ENCODE assay signal across 15 cellular contexts in genomic region chr12:23014749-23015148, GRCh38.
DNase-seq lines count a peak whose midpoint lies in the region; ATAC-seq and TF ChIP-seq lines count a peak whose summit lies in the region.
"Had no signal": no experiment of that assay in that cellular context is flagged by ENCODE, and none has a peak within 500 bp of the region (broad histone marks: within the 10 kb centered on the region; RNA-seq: fewer than 3 reads in every experiment).

No MANE protein-coding gene starts in this region.

- no peaks in the 10 kb centered on the region for H3K4me1 Mint-ChIP-seq in natural killer cell
- H3K4me1 Mint-ChIP-seq in activated naive CD8-positive, alpha-beta T cell treated with anti-CD3 and anti-CD28 coated beads for 36 hours = no peaks in the 10 kb centered on the region

- ATAC-seq in natural killer cell = no peak
- ATAC-seq: Right ventricle myocardium inferior, SK-N-SH treated with all-trans-retinoic acid at 6 μM for 48 hours had no signal

- H3K27ac Mint-ChIP-seq in natural killer cell = no peak overlapping the region
- no peak overlapping the region for H3K27ac Mint-ChIP-seq in activated naive CD8-positive, alpha-beta T cell treated with anti-CD3 and anti-CD28 coated beads for 36 hours

- peak; percentile 21 for TF ChIP-seq CTCF in C4-2B (conservative IDR thresholded peaks at IDR 0.05)
- peak; percentile 13 for TF ChIP-seq CTCF in choroid plexus epithelial cell (conservative IDR thresholded peaks at IDR 0.05; ENCODE audit: low read depth, low read length)
- peak; percentile 15 for TF ChIP-seq CTCF in hepatocyte (IDR thresholded peaks at IDR 0.05; ENCODE audit: poor library complexity)
- no peak for TF ChIP-seq CTCF in natural killer cell (IDR thresholded peaks at IDR 0.05)

- no peaks in the 10 kb centered on the region for H3K27me3 ChIP-seq in hepatocyte

- DNase-seq in NCI-H69 (lab: John Stamatoyannopoulos, UW) (peak; percentile 6), choroid plexus epithelial cell (ENCODE audit: low read depth) (peak; percentile 11), hepatocyte (ENCODE audit: low spot score) (no peak), natural killer cell (no peak), NCI-H2171 treated with DMSO at 0.1 percent for 48 hours (lab: John Stamatoyannopoulos, UW) (no peak)
- no peak for DNase-seq in activated naive CD8-positive, alpha-beta T cell treated with anti-CD3 and anti-CD28 coated beads for 36 hours
- DNase-seq in activated CD4-positive, alpha-beta T cell treated with anti-CD3 and anti-CD28 coated beads, Interleukin-2, amount 50 U/mL, for 4 hours = no peak
- DNase-seq: Karpas-422, NCI-H1436 treated with DMSO at 0.1 percent for 48 hours, NCI-H2081, NCI-H226, NCI-H526 treated with DMSO at 0.1 percent for 48 hours had no signal

- H3K9me3 ChIP-seq in hepatocyte (ENCODE audit: low read depth) = no peaks in the 10 kb centered on the region

- H3K27ac ChIP-seq in C4-2B (no peak overlapping the region), hepatocyte (no peak overlapping the region)

- H3K4me3 ChIP-seq in choroid plexus epithelial cell (ENCODE audit: low read depth, low read length) (no peak overlapping the region), hepatocyte (no peak overlapping the region)

- no peak overlapping the region for H3K4me2 ChIP-seq in hepatocyte

- H3K4me1 ChIP-seq in hepatocyte (ENCODE audit: insufficient read depth) = no peaks in the 10 kb centered on the region

- H2AFZ ChIP-seq in hepatocyte = no peak overlapping the region

- H4K20me1 ChIP-seq in hepatocyte (ENCODE audit: insufficient read depth, poor library complexity, severe bottlenecking) = no peaks in the 10 kb centered on the region

- H3K4me3 Mint-ChIP-seq in natural killer cell = no peak overlapping the region
- no peak overlapping the region for H3K4me3 Mint-ChIP-seq in activated naive CD8-positive, alpha-beta T cell treated with anti-CD3 and anti-CD28 coated beads for 36 hours

- no peaks in the 10 kb centered on the region for H3K36me3 Mint-ChIP-seq in natural killer cell
- H3K36me3 Mint-ChIP-seq in activated naive CD8-positive, alpha-beta T cell treated with anti-CD3 and anti-CD28 coated beads for 36 hours = no peaks in the 10 kb centered on the region

- peaks cover 2 to 4% of the 10 kb centered on the region in 2 donors for H3K9me3 Mint-ChIP-seq in natural killer cell
- H3K9me3 Mint-ChIP-seq in activated naive CD8-positive, alpha-beta T cell treated with anti-CD3 and anti-CD28 coated beads for 36 hours = peaks cover 5% of the 10 kb centered on the region

- H3K9me2 ChIP-seq in hepatocyte (replicated peaks; ENCODE audit: insufficient read depth) = no peaks in the 10 kb centered on the region

- no peaks in the 10 kb centered on the region for H3K27me3 Mint-ChIP-seq in natural killer cell (ENCODE audit: low read depth in 2 of 2)
- no peaks in the 10 kb centered on the region for H3K27me3 Mint-ChIP-seq in activated naive CD8-positive, alpha-beta T cell treated with anti-CD3 and anti-CD28 coated beads for 36 hours

- H3K79me2 ChIP-seq in hepatocyte = no peaks in the 10 kb centered on the region

- intact Hi-C loops in natural killer cell (cut with micrococcal nuclease) = no loop called here

- H3K36me3 ChIP-seq in hepatocyte (replicated peaks; ENCODE audit: insufficient read depth, low read depth) = no peaks in the 10 kb centered on the region

Comparison
In these comparisons a context has a peak if more than half of its experiments do, and no peak if none do; other contexts are left out.
1. DNase-seq: peak in NCI-H69 (single experiment) and choroid plexus epithelial cell (single experiment); none in hepatocyte (single experiment), natural killer cell (single experiment), NCI-H2171 treated with DMSO at 0.1 percent for 48 hours (single experiment), activated naive CD8-positive, alpha-beta T cell treated with anti-CD3 and anti-CD28 coated beads for 36 hours (single experiment) and activated CD4-positive, alpha-beta T cell treated with anti-CD3 and anti-CD28 coated beads, Interleukin-2, amount 50 U/mL, for 4 hours (0 of 2).